In genomic region chr4:144955104-144955503, GRCh38 we compare ENCODE assay signal across 1 cellular context.
TF ChIP-seq lines count a peak whose summit lies in the region.

No MANE protein-coding gene starts in this region.

TF ChIP-seq in GM23338, 12 proteins besides CTCF, POLR2A, EP300 and RAD21 (continued from another document):
- TF ChIP-seq ZNF462 (CRISPR knock-in tag; IDR thresholded peaks at IDR 0.05) (no peak), ZNF331 (CRISPR knock-in tag; IDR thresholded peaks at IDR 0.05; ENCODE audit: low read depth) (no peak), CREB1 (CRISPR knock-in tag; IDR thresholded peaks at IDR 0.05; ENCODE audit: low read depth) (no peak), NANOG (IDR thresholded peaks at IDR 0.05; ENCODE audit: borderline replicate concordance) (no peak), JUNB (IDR thresholded peaks at IDR 0.05; ENCODE audit: unreplicated experiment) (no peak), POLR2AphosphoS5 (IDR thresholded peaks at IDR 0.05; ENCODE audit: low read depth) (no peak), EZH2phosphoT487 (IDR thresholded peaks at IDR 0.05; ENCODE audit: unreplicated experiment) (no peak), ETS1 (IDR thresholded peaks at IDR 0.05) (no peak)
